Comparison of ENCODE assay signal across 8 cellular contexts in genomic region chr1:57423135-57424131, GRCh38. TPM values are rescaled to one million over a fixed set of nuclear protein-coding genes. Genes with fewer than 3 reads are reported as not detected.
DNase-seq lines count a peak whose midpoint lies in the region; ATAC-seq, FAIRE-seq and TF ChIP-seq lines count a peak whose summit lies in the region.

TSS of gene DAB1 (minus strand) at chr1:57424060. CDS start at chr1:57291030, 133,030 bp downstream.

- H3K36me3 ChIP-seq in SK-N-SH (replicated peaks in 1 of 2; ENCODE audit: control insufficient read depth in 1 of 2, insufficient read depth in 2 of 2, low read length in 1 of 2) (no peaks in the 10 kb centered on the region), psoas muscle (ENCODE audit: insufficient read depth in 1 of 2, low read depth in 1 of 2) (no peaks in the 10 kb centered on the region)

- H3K4me3 ChIP-seq in SK-N-SH (ENCODE audit: low read depth in 2 of 2, low read length in 1 of 2) (peak within 1 kb of the TSS; percentile 70 to 75), psoas muscle (peak within 1 kb of the TSS; percentile 61)

- peak within 1 kb of the TSS; percentile 91; the same call in 1 of the 2 replicates for H2AFZ ChIP-seq in SK-N-SH (ENCODE audit: low read depth)

- POLR2A ChIA-PET in SK-N-SH (lab: Yijun Ruan, JAX) = no interaction called here

- TF ChIP-seq EP300 in SK-N-SH (IDR thresholded peaks at IDR 0.05; ENCODE audit: borderline replicate concordance in 1 of 2, low read depth in 1 of 2, low read length in 1 of 2) = no peak

- no peak for TF ChIP-seq CTCF in SK-N-SH (IDR thresholded peaks at IDR 0.05)
- TF ChIP-seq CTCF in psoas muscle (IDR thresholded peaks at IDR 0.05) = no peak

- peak within 1 kb of the TSS; percentile 89 for H3K4me2 ChIP-seq in SK-N-SH

- peaks cover 0 to 21% of the 10 kb centered on the region in 2 experiments; a peak in 1 of 4 replicates for H3K4me1 ChIP-seq in SK-N-SH (ENCODE audit: control insufficient read depth in 1 of 2, insufficient read depth in 2 of 2, low read depth in 1 of 2, low read length in 1 of 2)
- H3K4me1 ChIP-seq in psoas muscle = no peaks in the 10 kb centered on the region

- peak in 2 of 4 donors; percentile 30 to 36 for ATAC-seq in psoas muscle
- no peak for ATAC-seq in GM21737 (IDR thresholded peaks at IDR 0.05; ENCODE audit: unreplicated experiment)
- ATAC-seq in GM21390 (IDR thresholded peaks at IDR 0.05; ENCODE audit: unreplicated experiment) = no peak

- 4% methylated on average over 42 of the region's 85 CpGs for WGBS in SK-N-SH (ENCODE audit: low lambda C conversion rate)
- WGBS in psoas muscle, 3 donors = 1% methylated on average over 46 to 85 of the region's 85 CpGs

- H3K27ac ChIP-seq in SK-N-SH (ENCODE audit: low read depth in 2 of 2, low read length in 1 of 2) (no peak within 1 kb of the TSS), psoas muscle (no peak within 1 kb of the TSS)

- FAIRE-seq in GM12892 (lab: Jason Lieb, UNC) = no peak

- TF ChIP-seq POLR2A in GM12892 (IDR thresholded peaks at IDR 0.05; ENCODE audit: low read depth, low read length) = no peak

- H3K27me3 ChIP-seq in SK-N-SH (ENCODE audit: insufficient read depth) (peaks cover 5% of the 10 kb centered on the region; the same call in 1 of the 2 replicates), psoas muscle (ENCODE audit: insufficient read depth in 3 of 3, low read length in 2 of 3) (peaks cover 3 to 70% (median 9%) of the 10 kb centered on the region in 3 donors)

- H3K79me2 ChIP-seq in SK-N-SH (ENCODE audit: insufficient read depth) = no peaks in the 10 kb centered on the region

- no peaks in the 10 kb centered on the region for H3F3A ChIP-seq in SK-N-SH (replicated peaks; ENCODE audit: insufficient read depth)

- peak within 1 kb of the TSS; percentile 21; the same call in 1 of the 2 replicates for H3K9ac ChIP-seq in SK-N-SH

- intact Hi-C loops in head of caudate nucleus (cut with DNase I) (no loop called here), psoas muscle (cut with DNase I) (loop anchor here (5.0 to 10.0 kb wide), 3 partner anchors 621 to 731 kb away; no protein-coding TSS in a partner anchor)

- DNase-seq in GM12892 (ENCODE audit: insufficient read length) (peak; percentile 10), SK-N-SH (peak; percentile 83), head of caudate nucleus (peak in 32 of 42 donors; percentile 1 to 44 (median 16)), psoas muscle (no peak), UCSD-AML1 (lab: John Stamatoyannopoulos, UW; ENCODE audit: unreplicated experiment) (no peak)
- DNase-seq in effector CD4-positive, alpha-beta T cell = no peak

- no peak for TF ChIP-seq RAD21 in SK-N-SH (IDR thresholded peaks at IDR 0.05; ENCODE audit: low read length)

- H3K9me3 ChIP-seq in SK-N-SH = no peaks in the 10 kb centered on the region
- no peaks in the 10 kb centered on the region for H3K9me3 ChIP-seq in psoas muscle

- H4K20me1 ChIP-seq in SK-N-SH (ENCODE audit: insufficient read depth) = no peaks in the 10 kb centered on the region

- CTCF ChIA-PET in SK-N-SH (lab: Yijun Ruan, JAX) = interaction anchor here (0.6 to 2.3 kb wide), 11 partner anchors 9 to 735 kb away, joined by 3 to 6 read pairs (median 3); no protein-coding TSS in a partner anchor

- H3K9me2 ChIP-seq in SK-N-SH = no peaks in the 10 kb centered on the region

TF ChIP-seq in SK-N-SH, 30 proteins besides CTCF, POLR2A, EP300 and RAD21:
- TF ChIP-seq USF2 (IDR thresholded peaks at IDR 0.05; ENCODE audit: borderline replicate concordance, low read depth, low read length) (no peak), TAF1 (IDR thresholded peaks at IDR 0.05; ENCODE audit: borderline replicate concordance, low read depth, low read length) (no peak), REST (IDR thresholded peaks at IDR 0.05; ENCODE audit: low read depth, low read length) (no peak), TEAD4 (IDR thresholded peaks at IDR 0.05; ENCODE audit: borderline replicate concordance, insufficient read depth) (no peak), FOSL2 (IDR thresholded peaks at IDR 0.05; ENCODE audit: borderline replicate concordance, low read depth) (no peak), GATA2 (CRISPR knock-in tag; IDR thresholded peaks at IDR 0.05) (no peak), MEF2A (IDR thresholded peaks at IDR 0.05; ENCODE audit: borderline replicate concordance, low read depth) (no peak), FOXJ3 (CRISPR knock-in tag; IDR thresholded peaks at IDR 0.05) (no peak), GABPA (IDR thresholded peaks at IDR 0.05; ENCODE audit: low read depth) (no peak), ELF1 (IDR thresholded peaks at IDR 0.05) (no peak), CHD2 (IDR thresholded peaks at IDR 0.05; ENCODE audit: low read length, partially characterized antibody) (no peak), JUND (IDR thresholded peaks at IDR 0.05) (no peak), MAX (IDR thresholded peaks at IDR 0.05; ENCODE audit: low read depth) (no peak), NFIC (IDR thresholded peaks at IDR 0.05; ENCODE audit: borderline replicate concordance) (no peak), EZH2phosphoT487 (IDR thresholded peaks at IDR 0.05; ENCODE audit: borderline replicate concordance, low read depth) (no peak), FOXM1 (IDR thresholded peaks at IDR 0.05; ENCODE audit: low read depth) (no peak), POLR2AphosphoS5 (IDR thresholded peaks at IDR 0.05; ENCODE audit: low read depth, low read length) (no peak), MXI1 (IDR thresholded peaks at IDR 0.05; ENCODE audit: low read depth, low read length) (no peak), RXRA (IDR thresholded peaks at IDR 0.05; ENCODE audit: borderline replicate concordance, low read depth) (no peak), SIN3A (IDR thresholded peaks at IDR 0.05; ENCODE audit: borderline replicate concordance, low read depth, low read length) (no peak)
TF ChIP-seq in SK-N-SH: peak in this region for 0.

RNA-seq across cellular contexts. Expression of gene DAB1, which starts in this region (rescaled TPM):
- not detected for polyA plus RNA-seq in GM12892 (2012; ENCODE audit: missing spikeins)
- polyA plus RNA-seq in SK-N-SH (2012; rRNA removed) = 2.3 and 2.9 TPM in 2 replicates
- 3.1 TPM in 2 replicates for polyA plus RNA-seq in SK-N-SH (2012; cell fraction: cytosol; rRNA removed)
- polyA plus RNA-seq in SK-N-SH (2012; cell fraction: nucleus; rRNA removed) = 2.2 and 3.0 TPM in 2 replicates
- total RNA-seq in psoas muscle = under 1 TPM; 0.08 to 0.28 (median 0.11) TPM
- under 1 TPM in 2 of 3 donors, not detected in 1; 0.04 to 0.05 TPM for polyA plus RNA-seq in psoas muscle

Comparison
In these comparisons a context has a peak if more than half of its experiments do, and no peak if none do; other contexts are left out.
1. DNase-seq: peak in GM12892 (single experiment), SK-N-SH (single experiment) and head of caudate nucleus (32 of 42); none in psoas muscle (0 of 2), effector CD4-positive, alpha-beta T cell (single experiment) and UCSD-AML1 (single experiment).